2 cellular contexts compared by ENCODE assay signal in genomic region chr2:110094884-110095534, GRCh38. TPM values are rescaled to one million over a fixed set of nuclear protein-coding genes. Genes with fewer than 3 reads are reported as not detected.
"Had no signal": no experiment of that assay in that cellular context is flagged by ENCODE, and none has a peak within 500 bp of the region (broad histone marks: within the 10 kb centered on the region; RNA-seq: fewer than 3 reads in every experiment).

No MANE protein-coding gene starts in this region.

RNA-seq across cellular contexts. Expression of gene MALL, which starts 20.6 kb away (rescaled TPM):
- total RNA-seq: LHCN-M2, OCI-LY7 had no signal
